ENCODE assay signal across 10 cellular contexts in genomic region chr21:34198232-34199120, GRCh38.
DNase-seq lines count a peak whose midpoint lies in the region; ATAC-seq and TF ChIP-seq lines count a peak whose summit lies in the region.
"Had no signal": no experiment of that assay in that cellular context is flagged by ENCODE, and none has a peak within 500 bp of the region (broad histone marks: within the 10 kb centered on the region; RNA-seq: fewer than 3 reads in every experiment).

No MANE protein-coding gene starts in this region.

- H3K4me3 ChIP-seq in esophagus muscularis mucosa (no peak overlapping the region), upper lobe of right lung (no peak overlapping the region)

- intact Hi-C loops in esophagus muscularis mucosa (cut with DNase I) (no loop called here), upper lobe of right lung (cut with DNase I) (no loop called here)

- no peaks in the 10 kb centered on the region for H3K27me3 ChIP-seq in esophagus muscularis mucosa
- no peaks in the 10 kb centered on the region for H3K27me3 ChIP-seq in upper lobe of right lung

- TF ChIP-seq POLR2A in esophagus muscularis mucosa (IDR thresholded peaks at IDR 0.05; ENCODE audit: low read depth), result no peak

- TF ChIP-seq CTCF in VCaP (conservative IDR thresholded peaks at IDR 0.05) (no peak), esophagus muscularis mucosa (IDR thresholded peaks at IDR 0.05) (no peak), upper lobe of right lung (IDR thresholded peaks at IDR 0.05) (no peak)

- TF ChIP-seq EP300 in esophagus muscularis mucosa (IDR thresholded peaks at IDR 0.05), result no peak

- ATAC-seq in upper lobe of right lung (no peak), GM21526 (IDR thresholded peaks at IDR 0.05; ENCODE audit: low FRiP score, unreplicated experiment) (no peak), HG03196 (IDR thresholded peaks at IDR 0.05; ENCODE audit: unreplicated experiment) (no peak), HG02884 (IDR thresholded peaks at IDR 0.05; ENCODE audit: unreplicated experiment) (no peak)

- H3K9me3 ChIP-seq in esophagus muscularis mucosa (no peaks in the 10 kb centered on the region), upper lobe of right lung (no peaks in the 10 kb centered on the region)

- peaks cover 5 to 35% (median 19%) of the 10 kb centered on the region in 4 donors for H3K4me1 ChIP-seq in esophagus muscularis mucosa
- H3K4me1 ChIP-seq in upper lobe of right lung, result peaks cover 23% of the 10 kb centered on the region

- DNase-seq in stimulated activated CD4-positive, alpha-beta T cell treated with anti-CD3 and anti-CD28 coated beads, Interleukin-12 subunit alpha, Interleukin-12 subunit beta, amount 100 ng/mL, for 48 hours (ENCODE audit: low read depth in 2 of 3, low spot score in 1 of 3), result peak in 2 of 3 donors; percentile 13 to 18
- no peak for DNase-seq in stimulated activated CD4-positive, alpha-beta T cell treated with anti-CD3 and anti-CD28 coated beads, Interleukin-4, amount 100 ng/mL, for 1 hour
- peak; percentile 87 for DNase-seq in esophagus muscularis mucosa (ENCODE audit: extremely low spot score)
- DNase-seq in upper lobe of right lung, result no peak
- DNase-seq: posterior cingulate gyrus had no signal

- 81% methylated on average over 15 of the region's 16 CpGs for WGBS in esophagus muscularis mucosa

- H3K27ac ChIP-seq in VCaP, result peak overlapping the region; percentile 48; the same call in 1 of the 2 replicates
- H3K27ac ChIP-seq in esophagus muscularis mucosa (replicated peaks in 1 of 4), result no peak overlapping the region
- H3K27ac ChIP-seq in upper lobe of right lung, result peak overlapping the region; percentile 6
- H3K27ac ChIP-seq: C4-2B had no signal

- H3K36me3 ChIP-seq in esophagus muscularis mucosa (no peaks in the 10 kb centered on the region), upper lobe of right lung (no peaks in the 10 kb centered on the region)

Comparison
In these comparisons a context has a peak if more than half of its experiments do, and no peak if none do; other contexts are left out.
1. DNase-seq: peak in stimulated activated CD4-positive, alpha-beta T cell treated with anti-CD3 and anti-CD28 coated beads, Interleukin-12 subunit alpha, Interleukin-12 subunit beta, amount 100 ng/mL, for 48 hours (2 of 3) and esophagus muscularis mucosa (single experiment); none in stimulated activated CD4-positive, alpha-beta T cell treated with anti-CD3 and anti-CD28 coated beads, Interleukin-4, amount 100 ng/mL, for 1 hour (single experiment) and upper lobe of right lung (single experiment).
2. H3K27ac ChIP-seq: peak in VCaP (single experiment) and upper lobe of right lung (single experiment); none in esophagus muscularis mucosa (0 of 4).